2 cellular contexts compared by ENCODE assay signal in genomic region chr2:54115284-54116137, GRCh38.
TF ChIP-seq lines count a peak whose summit lies in the region.

TSS of gene ACYP2 (plus strand) at chr2:54115615.

TF ChIP-seq in A549, 52 proteins besides CTCF, POLR2A, EP300 and RAD21 (continued from another document and continues in another):
- TF ChIP-seq ZSCAN20 (CRISPR knock-in tag; IDR thresholded peaks at IDR 0.05), result no peak
- TF ChIP-seq MAFK (IDR thresholded peaks at IDR 0.05; ENCODE audit: partially characterized antibody), result peak; percentile 90
- TF ChIP-seq E2F6 (IDR thresholded peaks at IDR 0.05; ENCODE audit: borderline replicate concordance, low read depth), result no peak; the same call in none of the 2 replicates
- no peak for TF ChIP-seq CBX2 (IDR thresholded peaks at IDR 0.05; ENCODE audit: borderline replicate concordance, low read depth)
- peak; percentile 67 for TF ChIP-seq USF2 (IDR thresholded peaks at IDR 0.05)
- TF ChIP-seq SMC3 (IDR thresholded peaks at IDR 0.05), result peak; percentile 23; the same call in 2 of the 3 replicates
- TF ChIP-seq HMGXB4 (CRISPR knock-in tag; IDR thresholded peaks at IDR 0.05; ENCODE audit: borderline replicate concordance), result peak; percentile 98
- TF ChIP-seq FOSB (CRISPR knock-in tag; IDR thresholded peaks at IDR 0.05), result no peak
- no peak for TF ChIP-seq JUNB (IDR thresholded peaks at IDR 0.05)
- no peak for TF ChIP-seq KDM1A (IDR thresholded peaks at IDR 0.05; ENCODE audit: low read depth)
- TF ChIP-seq CHD2 (IDR thresholded peaks at IDR 0.05; ENCODE audit: low read length, partially characterized antibody), result peak; percentile 8
- peak; percentile 79; the same call in 1 of the 2 replicates for TF ChIP-seq TFCP2L1 (CRISPR knock-in tag; IDR thresholded peaks at IDR 0.05)
- no peak for TF ChIP-seq NR3C1 (IDR thresholded peaks at IDR 0.05)
- TF ChIP-seq PHF8 (IDR thresholded peaks at IDR 0.05; ENCODE audit: borderline replicate concordance, low read depth), result peak; percentile 100
- no peak for TF ChIP-seq NFE2L2 (conservative IDR thresholded peaks at IDR 0.05; ENCODE audit: low read length)
- TF ChIP-seq NPAS2 (CRISPR knock-in tag; IDR thresholded peaks at IDR 0.05; ENCODE audit: borderline replicate concordance), result no peak
- TF ChIP-seq CEBPB (IDR thresholded peaks at IDR 0.05), result 0 out of 4 replicates have a peak, but pooled peaks of 1 of the 2 experiments have one; percentile 8
- TF ChIP-seq REST (IDR thresholded peaks at IDR 0.05), result 0 out of 2 replicates have a peak, but pooled peaks have one; percentile 43
- TF ChIP-seq BCL3 (IDR thresholded peaks at IDR 0.05), result peak; percentile 92; the same call in 2 of the 3 replicates
- TF ChIP-seq KDM5A (IDR thresholded peaks at IDR 0.05), result no peak
- peak in 1 of 2 experiments; percentile 95 for TF ChIP-seq JUN (IDR thresholded peaks at IDR 0.05)
- TF ChIP-seq RFX5 (IDR thresholded peaks at IDR 0.05), result no peak
- TF ChIP-seq MAZ (IDR thresholded peaks at IDR 0.05; ENCODE audit: borderline replicate concordance, low read depth, low read length), result no peak; the same call in 1 of the 2 replicates
- TF ChIP-seq BHLHE40 (IDR thresholded peaks at IDR 0.05; ENCODE audit: low read depth, low read length), result no peak
- peak; percentile 29 for TF ChIP-seq ZFP36 (IDR thresholded peaks at IDR 0.05; ENCODE audit: borderline replicate concordance, partially characterized antibody)
- no peak for TF ChIP-seq FOXS1 (CRISPR knock-in tag; IDR thresholded peaks at IDR 0.05)
- no peak for TF ChIP-seq RCOR1 (IDR thresholded peaks at IDR 0.05; ENCODE audit: low read depth, low read length)
- TF ChIP-seq ZC3H11A (IDR thresholded peaks at IDR 0.05), result no peak
- 0 out of 2 replicates have a peak, but pooled peaks have one; percentile 34 for TF ChIP-seq MYC (IDR thresholded peaks at IDR 0.05; ENCODE audit: borderline replicate concordance, low read length)

TF ChIP-seq in K562, 482 proteins besides CTCF, POLR2A, EP300 and RAD21 (continued from another document and continues in another):
- TF ChIP-seq ZBTB33 (CRISPR knock-in tag; IDR thresholded peaks at IDR 0.05), result peak; percentile 58
- TF ChIP-seq ZFP30 (CRISPR knock-in tag; IDR thresholded peaks at IDR 0.05; ENCODE audit: borderline replicate concordance), result no peak
- peak; percentile 97 to 98 for TF ChIP-seq NRF1 (conservative IDR thresholded peaks at IDR 0.05 in 1 of 2, IDR thresholded peaks at IDR 0.05 in 1 of 2)
- TF ChIP-seq PKNOX1 (IDR thresholded peaks at IDR 0.05), result peak; percentile 82
- TF ChIP-seq PHF21A (IDR thresholded peaks at IDR 0.05; ENCODE audit: borderline replicate concordance, low read depth), result 0 out of 2 replicates have a peak, but pooled peaks have one; percentile 7
- peak; percentile 78 for TF ChIP-seq ATF7 (IDR thresholded peaks at IDR 0.05)
- peak; percentile 81; the same call in 1 of the 2 replicates for TF ChIP-seq ZZZ3 (IDR thresholded peaks at IDR 0.05)
- no peak for TF ChIP-seq ZNF253 (CRISPR knock-in tag; conservative IDR thresholded peaks at IDR 0.05)
- TF ChIP-seq TRIM24 (IDR thresholded peaks at IDR 0.05), result peak in 1 of 2 experiments; percentile 4; a peak in 1 of 4 replicates
- peak; percentile 68 for TF ChIP-seq E2F8 (IDR thresholded peaks at IDR 0.05; ENCODE audit: low read depth, partially characterized antibody)
- TF ChIP-seq EGR1 (conservative IDR thresholded peaks at IDR 0.05), result peak; percentile 77
- TF ChIP-seq E2F4 (CRISPR knock-in tag; IDR thresholded peaks at IDR 0.05; ENCODE audit: low read depth), result 0 out of 2 replicates have a peak, but pooled peaks have one; percentile 50
- TF ChIP-seq ERF (CRISPR knock-in tag; IDR thresholded peaks at IDR 0.05), result peak; percentile 85; the same call in 1 of the 2 replicates
- TF ChIP-seq HDAC1 (IDR thresholded peaks at IDR 0.05), result peak in 1 of 2 experiments; percentile 82; a peak in 2 of 4 replicates
- TF ChIP-seq VEZF1 (CRISPR knock-in tag; IDR thresholded peaks at IDR 0.05), result peak; percentile 89
- TF ChIP-seq ZBTB43 (CRISPR knock-in tag; IDR thresholded peaks at IDR 0.05), result no peak
- peak; percentile 4; the same call in 1 of the 2 replicates for TF ChIP-seq NCOR1 (IDR thresholded peaks at IDR 0.05)
- peak; percentile 88; the same call in 1 of the 2 replicates for TF ChIP-seq ELF4 (CRISPR knock-in tag; IDR thresholded peaks at IDR 0.05)
- TF ChIP-seq ASH1L (IDR thresholded peaks at IDR 0.05; ENCODE audit: borderline replicate concordance, low read depth, partially characterized antibody), result peak; percentile 59
- 0 out of 2 replicates have a peak, but pooled peaks have one; percentile 46 for TF ChIP-seq E2F5 (CRISPR knock-in tag; IDR thresholded peaks at IDR 0.05)
- TF ChIP-seq ELF1 (tag; IDR thresholded peaks at IDR 0.05), result peak; percentile 97
- TF ChIP-seq NFE2L1 (tag; IDR thresholded peaks at IDR 0.05; ENCODE audit: borderline replicate concordance, low read depth), result no peak
- TF ChIP-seq ZNF133 (CRISPR knock-in tag; IDR thresholded peaks at IDR 0.05), result 0 out of 2 replicates have a peak, but pooled peaks have one; percentile 2
- TF ChIP-seq ATF4 (CRISPR knock-in tag; IDR thresholded peaks at IDR 0.05), result no peak
- TF ChIP-seq CEBPB (tag; IDR thresholded peaks at IDR 0.05), result no peak
- TF ChIP-seq TCF15 (CRISPR knock-in tag; IDR thresholded peaks at IDR 0.05), result no peak
- TF ChIP-seq CREB3L1 (IDR thresholded peaks at IDR 0.05; ENCODE audit: borderline replicate concordance, low read depth), result peak; percentile 36; the same call in 1 of the 2 replicates
- TF ChIP-seq PRMT5 (CRISPR knock-in tag; IDR thresholded peaks at IDR 0.05), result 0 out of 2 replicates have a peak, but pooled peaks have one; percentile 46
- peak; percentile 100 for TF ChIP-seq ZFX (CRISPR knock-in tag; IDR thresholded peaks at IDR 0.05)
